In genomic region chr22:50628543-50629134, GRCh38 we compare ENCODE assay signal across 8 cellular contexts. TPM values are rescaled to one million over a fixed set of nuclear protein-coding genes. Genes with fewer than 3 reads are reported as not detected.
DNase-seq lines count a peak whose midpoint lies in the region; ATAC-seq and TF ChIP-seq lines count a peak whose summit lies in the region.

No MANE protein-coding gene starts in this region.

- H3K27ac ChIP-seq in CD4-positive, alpha-beta T cell (ENCODE audit: low read depth, low read length) = peak overlapping the region; percentile 47
- H3K27ac ChIP-seq in Karpas-422 (ENCODE audit: low read length) (no peak overlapping the region), duodenal mucosa (ENCODE audit: low read depth, low read length) (peak overlapping the region; percentile 56)

- H3K79me2 ChIP-seq in Karpas-422 (ENCODE audit: low read length) = peaks cover 9% of the 10 kb centered on the region

- H3K4me3 ChIP-seq in Karpas-422 (ENCODE audit: low read length) (peak overlapping the region; percentile 90), duodenal mucosa (ENCODE audit: low read depth in 1 of 2, low read length in 2 of 2) (peak overlapping the region; percentile 90 to 95)

- no peaks in the 10 kb centered on the region for H3K27me3 Mint-ChIP-seq in CD4-positive, alpha-beta T cell
- H3K27me3 Mint-ChIP-seq in neural crest cell (ENCODE audit: low read depth) = peaks cover 3% of the 10 kb centered on the region

- H3K4me1 ChIP-seq in Karpas-422 (ENCODE audit: low read length) (peaks cover 18% of the 10 kb centered on the region), duodenal mucosa (ENCODE audit: control insufficient read depth in 1 of 2, insufficient read depth in 2 of 2, low read length in 2 of 2) (peaks cover 23 to 33% of the 10 kb centered on the region in 2 donors)

- peaks cover 17% of the 10 kb centered on the region for H3K36me3 Mint-ChIP-seq in CD4-positive, alpha-beta T cell (ENCODE audit: low read depth)
- no peaks in the 10 kb centered on the region for H3K36me3 Mint-ChIP-seq in neural crest cell (ENCODE audit: low read depth)

- DNase-seq in CD4-positive, alpha-beta T cell = peak in 1 of 10 experiments; percentile 10
- no peak for DNase-seq in Karpas-422
- no peak for DNase-seq in neural crest cell (ENCODE audit: low read depth, low spot score)
- DNase-seq in CD1c-positive myeloid dendritic cell (ENCODE audit: extremely low spot score) = no peak
- DNase-seq in NCI-H187 (lab: John Stamatoyannopoulos, UW) = no peak

- H3K27ac Mint-ChIP-seq in CD4-positive, alpha-beta T cell = peak overlapping the region; percentile 89
- H3K27ac Mint-ChIP-seq in neural crest cell (ENCODE audit: unreplicated experiment) = peak overlapping the region; percentile 69

- CTCF ChIA-PET in CD4-positive, alpha-beta T cell (lab: Charles Lee) = interaction anchor here (1.5 to 2.7 kb wide), 2 partner anchors 66 to 103 kb away, joined by 5 to 9 read pairs; partner anchors contain the start of genes SCO2 and SYCE3

- peak overlapping the region; percentile 95 for H3K9ac ChIP-seq in Karpas-422 (ENCODE audit: low read length)
- peak overlapping the region; percentile 76 to 81 for H3K9ac ChIP-seq in duodenal mucosa (ENCODE audit: low read depth in 1 of 2, low read length in 2 of 2)

- H2AFZ ChIP-seq in Karpas-422 (ENCODE audit: low read length) = peak overlapping the region; percentile 96

- H4K20me1 ChIP-seq in Karpas-422 (ENCODE audit: insufficient read depth, low read depth, low read length) = no peaks in the 10 kb centered on the region

- intact Hi-C loops in CD4-positive, alpha-beta T cell (cut with DNase I, micrococcal nuclease) = no loop called here

- H3K9me3 Mint-ChIP-seq in CD4-positive, alpha-beta T cell = no peaks in the 10 kb centered on the region
- H3K9me3 Mint-ChIP-seq in neural crest cell = no peaks in the 10 kb centered on the region

- ATAC-seq in CD4-positive, alpha-beta T cell (ENCODE audit: poor library complexity) = peak; percentile 13
- no peak for ATAC-seq in GM19395 (IDR thresholded peaks at IDR 0.05; ENCODE audit: unreplicated experiment)
- ATAC-seq in HG03432 (IDR thresholded peaks at IDR 0.05; ENCODE audit: unreplicated experiment) = no peak

- peak overlapping the region; percentile 88 for H3K4me3 Mint-ChIP-seq in CD4-positive, alpha-beta T cell
- peak overlapping the region; percentile 90 for H3K4me3 Mint-ChIP-seq in neural crest cell

- POLR2A ChIA-PET in CD4-positive, alpha-beta T cell (lab: Charles Lee) = interaction anchor here (1.0 to 1.4 kb wide), 5 partner anchors 46 to 378 kb away, joined by 3 to 9 read pairs (median 4); partner anchors contain the start of genes HDAC10 and SCO2

- peak overlapping the region; percentile 97 for H3K4me2 ChIP-seq in Karpas-422 (ENCODE audit: low read depth, low read length, poor library complexity, severe bottlenecking)

- H3K36me3 ChIP-seq in Karpas-422 (ENCODE audit: insufficient read depth, low read length) (no peaks in the 10 kb centered on the region), duodenal mucosa (ENCODE audit: control insufficient read depth in 1 of 2, insufficient read depth in 2 of 2, low read length in 2 of 2) (peaks cover 0 to 4% of the 10 kb centered on the region in 2 donors)

- no peaks in the 10 kb centered on the region for H3K27me3 ChIP-seq in CD4-positive, alpha-beta T cell (ENCODE audit: control insufficient read depth, insufficient read depth, low read length)
- H3K27me3 ChIP-seq in Karpas-422 (ENCODE audit: low read length) (no peaks in the 10 kb centered on the region), duodenal mucosa (ENCODE audit: control insufficient read depth in 1 of 2, insufficient read depth in 2 of 2, low read length in 2 of 2) (no peaks in the 10 kb centered on the region)

- H3K9me2 ChIP-seq in Karpas-422 (replicated peaks; ENCODE audit: insufficient read depth, low read length) = no peaks in the 10 kb centered on the region

- TF ChIP-seq CTCF in CD4-positive, alpha-beta T cell (IDR thresholded peaks at IDR 0.05) = no peak
- TF ChIP-seq CTCF in neural crest cell (conservative IDR thresholded peaks at IDR 0.05) = no peak

- H3K9me3 ChIP-seq in CD4-positive, alpha-beta T cell (ENCODE audit: control insufficient read depth, low read length) = no peaks in the 10 kb centered on the region
- no peaks in the 10 kb centered on the region for H3K9me3 ChIP-seq in Karpas-422 (ENCODE audit: low read length)
- H3K9me3 ChIP-seq in duodenal mucosa (ENCODE audit: control insufficient read depth in 1 of 2, low read length in 2 of 2) = no peaks in the 10 kb centered on the region

- H3K4me1 Mint-ChIP-seq in CD4-positive, alpha-beta T cell (ENCODE audit: low read depth) = peaks cover 28% of the 10 kb centered on the region
- peaks cover 14% of the 10 kb centered on the region for H3K4me1 Mint-ChIP-seq in neural crest cell

RNA-seq across cellular contexts. Expression of gene ARSA, which starts 0.7 kb away (rescaled TPM):
- 10 to 100 TPM; 52.3 to 54.4 TPM for total RNA-seq in CD4-positive, alpha-beta T cell
- total RNA-seq in Karpas-422 (2014; rRNA removed; shearing (Covaris generic); ENCODE audit: low replicate concordance) = 24.3 and 41.1 TPM in 2 replicates
- total RNA-seq in neural crest cell = 14.6 and 16.1 TPM in 2 replicates

RNA-seq across cellular contexts. Expression of gene MAPK8IP2, which starts 28.0 kb away (rescaled TPM):
- under 1 TPM; 0.31 to 0.52 TPM for total RNA-seq in CD4-positive, alpha-beta T cell
- 1.3 and 1.6 TPM in 2 replicates for total RNA-seq in Karpas-422 (2014; rRNA removed; shearing (Covaris generic); ENCODE audit: low replicate concordance)
- 30.4 and 31.8 TPM in 2 replicates for total RNA-seq in neural crest cell

RNA-seq across cellular contexts. Expression of gene SHANK3, which starts 44.0 kb away (rescaled TPM):
- not detected for total RNA-seq in CD4-positive, alpha-beta T cell
- 0.04 TPM in 1 of 2 replicates, not detected in the other for total RNA-seq in Karpas-422 (2014; rRNA removed; shearing (Covaris generic); ENCODE audit: low replicate concordance)
- 15.2 and 15.4 TPM in 2 replicates for total RNA-seq in neural crest cell

RNA-seq across cellular contexts. Expression of gene CHKB, which starts 46.0 kb away (rescaled TPM):
- 100 to 1,000 TPM; 152 to 156 TPM for total RNA-seq in CD4-positive, alpha-beta T cell
- total RNA-seq in Karpas-422 (2014; rRNA removed; shearing (Covaris generic); ENCODE audit: low replicate concordance) = 52.8 and 77.8 TPM in 2 replicates
- total RNA-seq in neural crest cell = 88.1 and 91.3 TPM in 2 replicates

RNA-seq across cellular contexts. Expression of gene CPT1B, which starts 50.4 kb away (rescaled TPM):
- 10 to 100 TPM; 59.1 to 68.3 TPM for total RNA-seq in CD4-positive, alpha-beta T cell
- total RNA-seq in Karpas-422 (2014; rRNA removed; shearing (Covaris generic); ENCODE audit: low replicate concordance) = 50.3 and 80.0 TPM in 2 replicates
- total RNA-seq in neural crest cell = 81.2 and 84.1 TPM in 2 replicates

Comparison
In these comparisons a context has a peak if more than half of its experiments do, and no peak if none do; other contexts are left out.
1. RNA of gene MAPK8IP2, which starts 28.0 kb away (total RNA-seq): 30.4 to 31.8 TPM in neural crest cell; 1.3 to 1.6 TPM in Karpas-422 and 0.31 to 0.52 TPM in CD4-positive, alpha-beta T cell; every median in the first group is over 10 times any median in the second.
2. RNA of gene SHANK3, which starts 44.0 kb away (total RNA-seq): 15.2 to 15.4 TPM in neural crest cell; not detected in CD4-positive, alpha-beta T cell and 0.04 TPM in Karpas-422; every median in the first group is over 10 times any median in the second.